In genomic region chr12:52280796-52281560, GRCh38 we compare ENCODE assay signal across 10 cellular contexts. TPM values are rescaled to one million over a fixed set of nuclear protein-coding genes. Genes with fewer than 3 reads are reported as not detected.
DNase-seq lines count a peak whose midpoint lies in the region; ATAC-seq and TF ChIP-seq lines count a peak whose summit lies in the region.
"Had no signal": no experiment of that assay in that cellular context is flagged by ENCODE, and none has a peak within 500 bp of the region (broad histone marks: within the 10 kb centered on the region; RNA-seq: fewer than 3 reads in every experiment).

No MANE protein-coding gene starts in this region.

- no peak overlapping the region for H3K27ac ChIP-seq in substantia nigra (ENCODE audit: low read depth, low read length, poor library complexity, severe bottlenecking)

- DNase-seq in Daoy (ENCODE audit: low read depth), result peak; percentile 94
- DNase-seq in glomerular visceral epithelial cell (ENCODE audit: extremely low spot score), result peak; percentile 95
- peak; percentile 95 for DNase-seq in retinal pigment epithelial cell (ENCODE audit: low read depth)
- DNase-seq in cerebellum (ENCODE audit: low spot score), result no peak
- no peak for DNase-seq in substantia nigra (lab: John Stamatoyannopoulos, UW)
- no peak for DNase-seq in NCI-H748 (lab: John Stamatoyannopoulos, UW; ENCODE audit: unreplicated experiment)
- DNase-seq: T-helper 17 cell had no signal

- peak; percentile 77 for ATAC-seq in SK-N-SH treated with all-trans-retinoic acid at 6 μM for 48 hours
- ATAC-seq in GM18511 (IDR thresholded peaks at IDR 0.05; ENCODE audit: unreplicated experiment), result no peak
- ATAC-seq: T-helper 17 cell had no signal

- no peak for TF ChIP-seq CTCF in retinal pigment epithelial cell (conservative IDR thresholded peaks at IDR 0.05; ENCODE audit: low read depth, low read length)

- H3K4me3 ChIP-seq in retinal pigment epithelial cell (ENCODE audit: low read length), result no peak overlapping the region

TF ChIP-seq in SK-N-SH treated with all-trans-retinoic acid at 6 μM for 48 hours, 23 proteins besides CTCF, POLR2A, EP300 and RAD21:
- TF ChIP-seq CSDC2 (CRISPR knock-in tag; IDR thresholded peaks at IDR 0.05) (no peak), TOX (CRISPR knock-in tag; IDR thresholded peaks at IDR 0.05; ENCODE audit: borderline replicate concordance) (peak; percentile 59; the same call in 1 of the 2 replicates)

RNA-seq across cellular contexts. Expression of gene KRT86, which starts 6.5 kb away (rescaled TPM):
- 0.40 and 0.65 TPM in 2 replicates for total RNA-seq in Daoy (2014; rRNA removed; shearing (Covaris generic))
- not detected for total RNA-seq in cerebellum

RNA-seq across cellular contexts. Expression of gene KRT81, which starts 10.4 kb away (rescaled TPM):
- total RNA-seq in Daoy (2014; rRNA removed; shearing (Covaris generic)), result 0.74 and 1.0 TPM in 2 replicates
- total RNA-seq in cerebellum, result not detected
- total RNA-seq: T-helper 17 cell had no signal

RNA-seq across cellular contexts. Expression of gene KRT83, which starts 40.2 kb away (rescaled TPM):
- total RNA-seq in Daoy (2014; rRNA removed; shearing (Covaris generic)), result not detected in 2 replicates
- total RNA-seq in cerebellum, result not detected
- total RNA-seq: dermis microvascular lymphatic vessel endothelial cell, T-helper 17 cell had no signal

RNA-seq across cellular contexts. Expression of gene KRT7, which starts 47.9 kb away (rescaled TPM):
- 5.5 and 12.2 TPM in 2 replicates for total RNA-seq in Daoy (2014; rRNA removed; shearing (Covaris generic))
- not detected for total RNA-seq in cerebellum

Comparison
In these comparisons a context has a peak if more than half of its experiments do, and no peak if none do; other contexts are left out.
1. DNase-seq: peak in Daoy (single experiment), glomerular visceral epithelial cell (single experiment) and retinal pigment epithelial cell (single experiment); none in cerebellum (single experiment), substantia nigra (0 of 49) and NCI-H748 (single experiment).